ENCODE assay signal across 13 cellular contexts in genomic region chr22:30878516-30879365, GRCh38.
DNase-seq lines count a peak whose midpoint lies in the region; ATAC-seq and TF ChIP-seq lines count a peak whose summit lies in the region.
"Had no signal": no experiment of that assay in that cellular context is flagged by ENCODE, and none has a peak within 500 bp of the region (broad histone marks: within the 10 kb centered on the region; RNA-seq: fewer than 3 reads in every experiment).

No MANE protein-coding gene starts in this region.

- no peaks in the 10 kb centered on the region for H3K9me3 Mint-ChIP-seq in stimulated activated effector memory CD8-positive, alpha-beta T cell treated with anti-CD3 and anti-CD28 coated beads, Interleukin-12 subunit alpha, Interleukin-12 subunit beta, amount 100 ng/mL, for 72 hours
- H3K9me3 Mint-ChIP-seq: CD4-positive, alpha-beta memory T cell had no signal

- peak; percentile 16 for DNase-seq in NCI-H1694 treated with DMSO at 0.1 percent for 48 hours (lab: John Stamatoyannopoulos, UW)
- DNase-seq in NCI-H1694 (lab: John Stamatoyannopoulos, UW) = no peak
- DNase-seq in cerebellar cortex (ENCODE audit: low spot score) = peak; percentile 83
- peak; percentile 58 for DNase-seq in hepatocyte (ENCODE audit: low spot score)
- DNase-seq in stimulated activated effector memory CD8-positive, alpha-beta T cell treated with anti-CD3 and anti-CD28 coated beads, Interleukin-12 subunit alpha, Interleukin-12 subunit beta, amount 100 ng/mL, for 72 hours (ENCODE audit: low spot score in 2 of 2) = no peak
- DNase-seq in stimulated activated naive CD4-positive, alpha-beta T cell (lab: John Stamatoyannopoulos, UW) = no peak
- DNase-seq: activated CD4-positive, alpha-beta T cell treated with anti-CD3 and anti-CD28 coated beads for 1 hour; activated CD8-positive, alpha-beta memory T cell treated with anti-CD3 and anti-CD28 coated beads, Interleukin-2, amount 50 U/mL, for 4 hours; activated naive CD4-positive, alpha-beta T cell treated with Interleukin-2 at 50 U/mL for 16 hours; CD4-positive, alpha-beta memory T cell; NCI-H2081 treated with DMSO at 0.1 percent for 48 hours had no signal

- ATAC-seq in stimulated activated effector memory CD8-positive, alpha-beta T cell treated with anti-CD3 and anti-CD28 coated beads, Interleukin-12 subunit alpha, Interleukin-12 subunit beta, amount 100 ng/mL, for 72 hours = no peak
- ATAC-seq in GM18907 (IDR thresholded peaks at IDR 0.05; ENCODE audit: unreplicated experiment) (no peak), GM21576 (IDR thresholded peaks at IDR 0.05; ENCODE audit: unreplicated experiment) (no peak)

- H3K27ac Mint-ChIP-seq in stimulated activated effector memory CD8-positive, alpha-beta T cell treated with anti-CD3 and anti-CD28 coated beads, Interleukin-12 subunit alpha, Interleukin-12 subunit beta, amount 100 ng/mL, for 72 hours = peak overlapping the region; percentile 50

- no peaks in the 10 kb centered on the region for H3K4me1 Mint-ChIP-seq in stimulated activated effector memory CD8-positive, alpha-beta T cell treated with anti-CD3 and anti-CD28 coated beads, Interleukin-12 subunit alpha, Interleukin-12 subunit beta, amount 100 ng/mL, for 72 hours

- peaks cover 37% of the 10 kb centered on the region for H3K4me1 ChIP-seq in hepatocyte (ENCODE audit: insufficient read depth)

- no peaks in the 10 kb centered on the region for H3K9me3 ChIP-seq in hepatocyte (ENCODE audit: low read depth)

- no peak overlapping the region for H3K4me3 Mint-ChIP-seq in stimulated activated effector memory CD8-positive, alpha-beta T cell treated with anti-CD3 and anti-CD28 coated beads, Interleukin-12 subunit alpha, Interleukin-12 subunit beta, amount 100 ng/mL, for 72 hours
- H3K4me3 Mint-ChIP-seq: CD4-positive, alpha-beta memory T cell had no signal

- H3K36me3 Mint-ChIP-seq in stimulated activated effector memory CD8-positive, alpha-beta T cell treated with anti-CD3 and anti-CD28 coated beads, Interleukin-12 subunit alpha, Interleukin-12 subunit beta, amount 100 ng/mL, for 72 hours = no peaks in the 10 kb centered on the region
- H3K36me3 Mint-ChIP-seq: CD4-positive, alpha-beta memory T cell had no signal

- TF ChIP-seq CTCF in hepatocyte (IDR thresholded peaks at IDR 0.05; ENCODE audit: poor library complexity) = no peak

- peak overlapping the region; percentile 35 for H3K4me2 ChIP-seq in hepatocyte

- WGBS in hepatocyte (ENCODE audit: low lambda C conversion rate, missing lambda C conversion rate) = 78% methylated on average over 16 of the region's 16 CpGs

- peaks cover 10% of the 10 kb centered on the region for H3K79me2 ChIP-seq in hepatocyte

- H3K4me3 ChIP-seq in hepatocyte = no peak overlapping the region

- H4K20me1 ChIP-seq in hepatocyte (ENCODE audit: insufficient read depth, poor library complexity, severe bottlenecking) = no peaks in the 10 kb centered on the region

- no peak overlapping the region for H3K27ac ChIP-seq in hepatocyte

- H3K27me3 ChIP-seq in hepatocyte = no peaks in the 10 kb centered on the region

- H3K9me2 ChIP-seq in hepatocyte (replicated peaks; ENCODE audit: insufficient read depth) = no peaks in the 10 kb centered on the region

- H3K36me3 ChIP-seq in hepatocyte (replicated peaks; ENCODE audit: insufficient read depth, low read depth) = no peaks in the 10 kb centered on the region

- H2AFZ ChIP-seq in hepatocyte = no peak overlapping the region

Comparison
In these comparisons a context has a peak if more than half of its experiments do, and no peak if none do; other contexts are left out.
1. DNase-seq: peak in NCI-H1694 treated with DMSO at 0.1 percent for 48 hours (single experiment), cerebellar cortex (single experiment) and hepatocyte (single experiment); none in NCI-H1694 (single experiment), stimulated activated effector memory CD8-positive, alpha-beta T cell treated with anti-CD3 and anti-CD28 coated beads, Interleukin-12 subunit alpha, Interleukin-12 subunit beta, amount 100 ng/mL, for 72 hours (0 of 2) and stimulated activated naive CD4-positive, alpha-beta T cell (0 of 6).